In the genomic region with DNA sequence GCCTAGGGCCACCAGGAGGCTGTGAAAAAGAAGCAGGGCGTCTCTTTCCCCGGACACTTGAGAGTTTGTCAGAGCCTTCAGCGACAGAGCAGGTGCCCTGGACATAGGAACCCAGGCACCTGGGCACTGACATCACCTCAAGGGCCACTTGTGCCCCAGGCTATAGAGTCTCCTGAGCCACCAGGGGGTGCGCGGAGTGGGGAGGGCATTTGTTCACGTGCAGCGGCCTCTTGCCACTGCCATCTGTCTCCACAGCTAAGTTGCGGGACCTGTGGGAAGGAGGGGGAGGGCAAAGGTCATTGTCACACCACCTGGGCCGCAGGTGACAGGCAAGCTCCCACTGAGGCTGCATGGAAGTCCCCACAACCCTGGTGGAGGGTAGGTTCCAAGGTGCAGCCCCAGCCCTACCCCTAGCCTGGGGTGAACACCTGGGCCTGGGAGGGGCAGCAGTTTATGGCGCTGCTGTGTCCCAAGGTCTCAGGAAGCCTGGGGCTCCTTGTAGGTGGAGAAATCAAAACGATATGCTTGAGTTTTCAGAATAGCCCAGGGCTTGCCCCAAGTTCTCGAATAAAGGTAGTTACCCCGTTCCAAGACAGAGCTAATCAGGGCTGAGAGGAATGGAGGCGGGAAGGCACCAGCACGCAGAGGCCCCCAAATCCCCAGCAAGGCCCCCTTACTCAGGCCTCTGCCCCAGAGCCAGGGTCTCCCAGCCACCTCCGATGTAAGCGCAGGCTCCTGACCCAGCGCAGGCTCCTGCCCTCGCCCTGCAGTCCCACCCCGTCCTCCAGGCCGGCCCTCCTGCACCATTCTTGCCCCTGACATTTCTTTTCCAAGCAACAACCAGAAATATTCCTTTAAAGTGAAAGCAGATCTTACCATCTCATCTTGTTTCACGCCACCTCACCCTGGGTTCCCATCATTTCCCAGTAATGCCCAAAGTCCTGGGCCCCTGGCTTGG, we compare ENCODE assay signal across 1 cellular context.
TF ChIP-seq lines count a peak whose summit lies in the region.

No MANE protein-coding gene starts in this region.

TF ChIP-seq in H1, 55 proteins besides CTCF, POLR2A, EP300 and RAD21:
- TF ChIP-seq RXRA (IDR thresholded peaks at IDR 0.05; ENCODE audit: insufficient read depth, low read depth, low read length) (no peak), CBX5 (IDR thresholded peaks at IDR 0.05; ENCODE audit: low read depth, low read length) (no peak), NANOG (IDR thresholded peaks at IDR 0.05; ENCODE audit: insufficient read depth, low read depth, low read length, poor library complexity, severe bottlenecking) (no peak), SIRT6 (IDR thresholded peaks at IDR 0.05; ENCODE audit: low read length) (no peak), GTF2F1 (IDR thresholded peaks at IDR 0.05; ENCODE audit: borderline replicate concordance, low read depth, low read length) (no peak), SAP30 (IDR thresholded peaks at IDR 0.05; ENCODE audit: insufficient read depth, insufficient replicate concordance, low read length) (no peak)
